In genomic region chr6:37777272-37777736, GRCh38 we compare ENCODE assay signal across 17 cellular contexts. TPM values are rescaled to one million over a fixed set of nuclear protein-coding genes. Genes with fewer than 3 reads are reported as not detected.
DNase-seq lines count a peak whose midpoint lies in the region; ATAC-seq and TF ChIP-seq lines count a peak whose summit lies in the region.
"Had no signal": no experiment of that assay in that cellular context is flagged by ENCODE, and none has a peak within 500 bp of the region (broad histone marks: within the 10 kb centered on the region; RNA-seq: fewer than 3 reads in every experiment).

No MANE protein-coding gene starts in this region.

- H3K36me3 Mint-ChIP-seq in neural progenitor cell, result no peaks in the 10 kb centered on the region
- H3K36me3 Mint-ChIP-seq in activated CD4-positive, alpha-beta T cell treated with anti-CD3 and anti-CD28 coated beads for 36 hours (ENCODE audit: low read depth), result no peaks in the 10 kb centered on the region
- H3K36me3 Mint-ChIP-seq: IgD-negative memory B cell had no signal

- 0 out of 2 replicates have a peak, but pooled peaks cover 3% of the 10 kb centered on the region for H3K9me3 ChIP-seq in SJCRH30 (replicated peaks)
- no peaks in the 10 kb centered on the region for H3K9me3 ChIP-seq in neural progenitor cell (ENCODE audit: low read depth)
- H3K9me3 ChIP-seq: lower lobe of right lung had no signal

- no peak overlapping the region for H3K9ac ChIP-seq in neural progenitor cell
- H3K9ac ChIP-seq: GM23248 had no signal

- peaks cover 52% of the 10 kb centered on the region for H3K4me1 Mint-ChIP-seq in neural progenitor cell
- no peaks in the 10 kb centered on the region for H3K4me1 Mint-ChIP-seq in activated CD4-positive, alpha-beta T cell treated with anti-CD3 and anti-CD28 coated beads for 36 hours
- H3K4me1 Mint-ChIP-seq: B cell had no signal

- peaks cover 22% of the 10 kb centered on the region for H3K4me1 ChIP-seq in SJCRH30
- peaks cover 17% of the 10 kb centered on the region for H3K4me1 ChIP-seq in neural progenitor cell
- H3K4me1 ChIP-seq: heart right ventricle, lower lobe of right lung had no signal

- DNase-seq in SJCRH30 (peak; percentile 32 to 56), neural progenitor cell (ENCODE audit: low spot score) (no peak), NCI-H748 treated with DMSO at 0.1 percent for 48 hours (lab: John Stamatoyannopoulos, UW) (no peak), DMS53 (lab: John Stamatoyannopoulos, UW) (no peak)
- no peak for DNase-seq in activated CD4-positive, alpha-beta T cell treated with anti-CD3 and anti-CD28 coated beads for 36 hours
- DNase-seq: activated gamma-delta T cell; GM23248; heart right ventricle; lower lobe of right lung; NCI-H1930; stimulated activated CD4-positive, alpha-beta T cell treated with anti-CD3 and anti-CD28 coated beads, Interleukin-2, amount 100 ng/mL, for 24 hours; stimulated activated naive CD4-positive, alpha-beta T cell had no signal

- H3K27ac ChIP-seq in SJCRH30 (no peak overlapping the region), neural progenitor cell (no peak overlapping the region)
- H3K27ac ChIP-seq: GM23248, heart right ventricle, lower lobe of right lung had no signal

- H4K20me1 ChIP-seq in neural progenitor cell (ENCODE audit: low read depth), result no peaks in the 10 kb centered on the region

- H3F3A ChIP-seq in neural progenitor cell (ENCODE audit: low read depth), result peaks cover 27% of the 10 kb centered on the region

- H3K4me3 Mint-ChIP-seq in neural progenitor cell, result no peak overlapping the region
- H3K4me3 Mint-ChIP-seq in activated CD4-positive, alpha-beta T cell treated with anti-CD3 and anti-CD28 coated beads for 36 hours, result no peak overlapping the region
- H3K4me3 Mint-ChIP-seq: B cell had no signal

- H3K27me3 ChIP-seq in SJCRH30 (no peaks in the 10 kb centered on the region), neural progenitor cell (peaks cover 16% of the 10 kb centered on the region)

- H3K36me3 ChIP-seq in SJCRH30 (no peaks in the 10 kb centered on the region), neural progenitor cell (no peaks in the 10 kb centered on the region)
- H3K36me3 ChIP-seq: heart right ventricle, lower lobe of right lung had no signal

- ATAC-seq in GM18867 (IDR thresholded peaks at IDR 0.05; ENCODE audit: unreplicated experiment) (peak; percentile 52), HG02678 (IDR thresholded peaks at IDR 0.05; ENCODE audit: unreplicated experiment) (peak; percentile 56), GM21786 (IDR thresholded peaks at IDR 0.05; ENCODE audit: unreplicated experiment) (no peak)
- no peak for ATAC-seq in activated CD4-positive, alpha-beta T cell treated with anti-CD3 and anti-CD28 coated beads for 36 hours
- ATAC-seq: heart right ventricle, lower lobe of right lung had no signal

- CTCF ChIA-PET in activated CD4-positive, alpha-beta T cell treated with anti-CD3 and anti-CD28 coated beads for 36 hours (lab: Charles Lee), result no interaction called here

- no peak overlapping the region for H2AFZ ChIP-seq in neural progenitor cell (replicated peaks)
- H2AFZ ChIP-seq: GM23248 had no signal

- intact Hi-C loops in activated CD4-positive, alpha-beta T cell treated with anti-CD3 and anti-CD28 coated beads for 36 hours (cut with DNase I, micrococcal nuclease), result no loop called here

- peaks cover 9% of the 10 kb centered on the region for H3K9me3 Mint-ChIP-seq in neural progenitor cell
- H3K9me3 Mint-ChIP-seq in activated CD4-positive, alpha-beta T cell treated with anti-CD3 and anti-CD28 coated beads for 36 hours (ENCODE audit: low read depth), result peaks cover 5% of the 10 kb centered on the region

- POLR2A ChIA-PET in activated CD4-positive, alpha-beta T cell treated with anti-CD3 and anti-CD28 coated beads for 36 hours (lab: Charles Lee), result no interaction called here

- peak overlapping the region; percentile 29 for H3K27ac Mint-ChIP-seq in neural progenitor cell
- H3K27ac Mint-ChIP-seq in activated CD4-positive, alpha-beta T cell treated with anti-CD3 and anti-CD28 coated beads for 36 hours, result no peak overlapping the region
- H3K27ac Mint-ChIP-seq: B cell, IgD-negative memory B cell had no signal

- H3K79me2 ChIP-seq in neural progenitor cell (ENCODE audit: low read depth), result no peaks in the 10 kb centered on the region

- H3K27me3 Mint-ChIP-seq in neural progenitor cell (ENCODE audit: insufficient read depth, low read depth), result peaks cover 6% of the 10 kb centered on the region
- peaks cover 7% of the 10 kb centered on the region for H3K27me3 Mint-ChIP-seq in activated CD4-positive, alpha-beta T cell treated with anti-CD3 and anti-CD28 coated beads for 36 hours

- H3K4me2 ChIP-seq in neural progenitor cell, result peak overlapping the region; percentile 7

- TF ChIP-seq CTCF in neural progenitor cell (IDR thresholded peaks at IDR 0.05), result no peak

- no peak overlapping the region for H3K4me3 ChIP-seq in SJCRH30
- no peak overlapping the region for H3K4me3 ChIP-seq in neural progenitor cell
- H3K4me3 ChIP-seq: GM23248, heart right ventricle, lower lobe of right lung had no signal

RNA-seq across cellular contexts. Expression of gene ZFAND3, which starts 42.2 kb away (rescaled TPM):
- 26.2 and 28.7 TPM in 2 replicates for total RNA-seq in SJCRH30 (2014; rRNA removed; shearing (Covaris generic))
- 24.3 and 34.6 TPM in 2 replicates for total RNA-seq in neural progenitor cell (ENCODE audit: low replicate concordance)
- 10 to 100 TPM; 34.5 to 47.8 TPM for total RNA-seq in activated CD4-positive, alpha-beta T cell treated with anti-CD3 and anti-CD28 coated beads for 36 hours

Comparison
In these comparisons a context has a peak if more than half of its experiments do, and no peak if none do; other contexts are left out.
1. ATAC-seq: peak in GM18867 (single experiment) and HG02678 (single experiment); none in activated CD4-positive, alpha-beta T cell treated with anti-CD3 and anti-CD28 coated beads for 36 hours (single experiment) and GM21786 (single experiment).
2. DNase-seq: peak in SJCRH30 (2 of 2); none in neural progenitor cell (single experiment), activated CD4-positive, alpha-beta T cell treated with anti-CD3 and anti-CD28 coated beads for 36 hours (single experiment), NCI-H748 treated with DMSO at 0.1 percent for 48 hours (single experiment) and DMS53 (single experiment).